In the genomic region with DNA sequence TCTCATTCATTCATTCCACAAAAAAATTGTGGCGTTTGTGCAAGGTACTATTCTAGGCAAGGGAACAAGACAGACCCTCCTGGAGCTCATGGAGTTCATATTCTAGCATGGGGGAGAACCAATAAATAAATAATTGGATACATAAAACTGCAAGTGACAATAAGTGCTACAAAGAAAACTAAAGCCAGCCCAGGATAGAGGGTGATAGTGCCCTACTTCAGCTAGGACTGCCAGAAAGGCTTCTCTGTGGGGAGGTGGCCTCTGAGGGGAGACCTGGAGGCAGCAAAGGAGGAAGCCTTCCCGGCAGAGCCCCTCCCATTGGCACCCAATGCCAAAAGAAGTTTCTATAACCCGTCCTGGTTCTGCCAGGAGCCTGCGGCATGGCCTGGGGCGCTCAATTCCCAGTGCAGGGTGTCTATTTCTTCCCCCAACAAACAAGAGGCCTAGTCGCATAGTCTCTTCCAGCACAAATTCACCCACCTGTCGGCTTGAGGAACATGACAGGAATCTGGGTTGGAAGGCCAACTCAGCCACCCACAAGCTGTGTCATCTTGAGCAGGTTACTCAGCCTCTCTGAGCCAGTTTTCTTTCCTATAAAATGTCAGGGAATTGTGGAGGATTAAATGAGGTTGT, we compare ENCODE assay signal across 8 cellular contexts.
DNase-seq lines count a peak whose midpoint lies in the region; ATAC-seq, FAIRE-seq and TF ChIP-seq lines count a peak whose summit lies in the region.

No MANE protein-coding gene starts in this region.

- no peak overlapping the region for H3K18ac ChIP-seq in trophoblast cell (ENCODE audit: low read length)

- no peak overlapping the region for H3K4me2 ChIP-seq in trophoblast cell (ENCODE audit: low read length)

- peaks cover 25% of the 10 kb centered on the region for H3K79me1 ChIP-seq in trophoblast cell (ENCODE audit: low read length)

- CTCF ChIA-PET in Caco-2 (lab: Charles Lee), result interaction anchor here (0.8 kb wide), 2 partner anchors 81 to 187 kb away, joined by 3 to 6 read pairs; no protein-coding TSS in a partner anchor

- H3K4me1 ChIP-seq in Caco-2 (peaks cover 51% of the 10 kb centered on the region), colonic mucosa (peaks cover 36% of the 10 kb centered on the region), trophoblast cell (ENCODE audit: control insufficient read depth in 1 of 2, insufficient read depth in 2 of 2, low read length in 2 of 2) (peaks cover 24 to 31% of the 10 kb centered on the region in 2 experiments)

- H3K9me3 ChIP-seq in Caco-2 (no peaks in the 10 kb centered on the region), colonic mucosa (no peaks in the 10 kb centered on the region), trophoblast cell (ENCODE audit: insufficient read depth, low read depth, low read length) (no peaks in the 10 kb centered on the region)

- H3K9me3 Mint-ChIP-seq in Caco-2 (ENCODE audit: unreplicated experiment), result no peaks in the 10 kb centered on the region

- no peak overlapping the region for H2BK5ac ChIP-seq in trophoblast cell (ENCODE audit: low read depth, low read length, poor library complexity)

- no peak overlapping the region for H4K12ac ChIP-seq in trophoblast cell (ENCODE audit: low read depth, low read length)

- TF ChIP-seq CTCF in Caco-2 (IDR thresholded peaks at IDR 0.05; ENCODE audit: insufficient read depth in 1 of 2, low read depth in 1 of 2, low read length in 1 of 2, severe bottlenecking in 1 of 2, unreplicated experiment in 1 of 2) (no peak), colonic mucosa (IDR thresholded peaks at IDR 0.05) (no peak)

- H3K4me1 Mint-ChIP-seq in Caco-2 (ENCODE audit: low read depth, unreplicated experiment), result peaks cover 54% of the 10 kb centered on the region

- H3K36me3 ChIP-seq in Caco-2 (ENCODE audit: control insufficient read depth, insufficient read depth, low read length), result no peaks in the 10 kb centered on the region; the same call in 1 of the 2 replicates
- no peaks in the 10 kb centered on the region for H3K36me3 ChIP-seq in colonic mucosa
- no peaks in the 10 kb centered on the region for H3K36me3 ChIP-seq in trophoblast cell (ENCODE audit: control insufficient read depth in 1 of 2, insufficient read depth in 2 of 2, low read length in 2 of 2)

- H4K8ac ChIP-seq in trophoblast cell (ENCODE audit: low read depth, low read length), result no peak overlapping the region

- peak overlapping the region; percentile 11 for H3K27ac Mint-ChIP-seq in Caco-2 (ENCODE audit: unreplicated experiment)

- no CpG with 5 or more reads among the region's 7 CpGs for WGBS in trophoblast cell (ENCODE audit: extremely low coverage, insufficient coverage, insufficient read length)

- no peaks in the 10 kb centered on the region for H3K36me3 Mint-ChIP-seq in Caco-2 (ENCODE audit: insufficient read depth, unreplicated experiment)

- peak overlapping the region; percentile 63 for H3K27ac ChIP-seq in colonic mucosa
- no peak overlapping the region for H3K27ac ChIP-seq in trophoblast cell (ENCODE audit: low read depth, low read length)

- BruUV-seq in Caco-2 (replicated peaks; lab: Mats Ljungman, UMichigan), result no TSS peak

- H2AFZ ChIP-seq in trophoblast cell (ENCODE audit: insufficient read depth, low read length, poor library complexity), result no peak overlapping the region

- no peak overlapping the region for H3K4me3 Mint-ChIP-seq in Caco-2 (ENCODE audit: unreplicated experiment)

- no peak for ATAC-seq in HG03565 (IDR thresholded peaks at IDR 0.05; ENCODE audit: unreplicated experiment)

- H3K9ac ChIP-seq in colonic mucosa (ENCODE audit: low read depth in 2 of 2, low read length in 2 of 2), result peak overlapping the region; percentile 48 to 88
- H3K9ac ChIP-seq in trophoblast cell (ENCODE audit: low read length), result no peak overlapping the region

- no peak overlapping the region for H3K23ac ChIP-seq in trophoblast cell (ENCODE audit: low read length)

- POLR2A ChIA-PET in Caco-2 (lab: Charles Lee), result no interaction called here

- H2BK120ac ChIP-seq in trophoblast cell (ENCODE audit: insufficient read depth, low read length, poor library complexity), result no peak overlapping the region

- peak overlapping the region; percentile 17 for H4K91ac ChIP-seq in trophoblast cell (ENCODE audit: low read depth, low read length)

- FAIRE-seq in HTR-8/SVneo (lab: Jason Lieb, UNC), result no peak

- H3K4me3 ChIP-seq in Caco-2 (ENCODE audit: low read depth, low read length) (no peak overlapping the region), colonic mucosa (no peak overlapping the region), trophoblast cell (ENCODE audit: low read depth, low read length) (no peak overlapping the region)

- H3K27me3 Mint-ChIP-seq in Caco-2 (ENCODE audit: insufficient read depth, unreplicated experiment), result no peaks in the 10 kb centered on the region

- no peak for DNase-seq in Caco-2
- DNase-seq in NOMO-1 treated with DMSO at 0.1 percent for 48 hours (lab: John Stamatoyannopoulos, UW; ENCODE audit: unreplicated experiment), result peak; percentile 65
- DNase-seq in colonic mucosa, result no peak
- DNase-seq in trophoblast cell, result peak; percentile 28 to 29
- no peak for DNase-seq in HTR-8/SVneo (ENCODE audit: insufficient read length, low spot score)
- DNase-seq in NCI-H2081 treated with DMSO at 0.1 percent for 48 hours (lab: John Stamatoyannopoulos, UW), result no peak
- DNase-seq in NCI-H2081 (lab: John Stamatoyannopoulos, UW), result no peak

- H3K4ac ChIP-seq in trophoblast cell (ENCODE audit: low read depth, low read length), result no peak overlapping the region

- intact Hi-C loops in Caco-2 (cut with micrococcal nuclease; ENCODE audit: unreplicated experiment) (loop anchor here (1.0 to 10.0 kb wide), 4 partner anchors 31 to 277 kb away; no protein-coding TSS in a partner anchor), colonic mucosa (cut with DNase I) (loop anchor here (2.0 kb wide), 1 partner anchor 97 kb away; no protein-coding TSS in a partner anchor)

- H2AK5ac ChIP-seq in trophoblast cell (ENCODE audit: low read length), result no peak overlapping the region

- H3K14ac ChIP-seq in trophoblast cell (ENCODE audit: low read length), result no peak overlapping the region

- H3K27me3 ChIP-seq in Caco-2 (replicated peaks; ENCODE audit: control insufficient read depth, insufficient read depth, low read length) (no peaks in the 10 kb centered on the region), colonic mucosa (no peaks in the 10 kb centered on the region), trophoblast cell (ENCODE audit: insufficient read depth, low read length) (no peaks in the 10 kb centered on the region)

- no peaks in the 10 kb centered on the region for H3K79me2 ChIP-seq in trophoblast cell (ENCODE audit: control insufficient read depth, insufficient read depth, low read length, poor library complexity)

- peak overlapping the region; percentile 42 for H2BK12ac ChIP-seq in trophoblast cell (ENCODE audit: low read length)

Comparison
In these comparisons a context has a peak if more than half of its experiments do, and no peak if none do; other contexts are left out.
1. DNase-seq: peak in NOMO-1 treated with DMSO at 0.1 percent for 48 hours (single experiment) and trophoblast cell (2 of 2); none in Caco-2 (0 of 2), colonic mucosa (single experiment), HTR-8/SVneo (single experiment), NCI-H2081 treated with DMSO at 0.1 percent for 48 hours (single experiment) and NCI-H2081 (0 of 2).